Comparison of ENCODE assay signal across 8 cellular contexts in genomic region chr6:109482913-109483743, GRCh38. TPM values are rescaled to one million over a fixed set of nuclear protein-coding genes. Genes with fewer than 3 reads are reported as not detected.
DNase-seq lines count a peak whose midpoint lies in the region; ATAC-seq and TF ChIP-seq lines count a peak whose summit lies in the region.

Gene ZBTB24, minus strand, starts transcription at chr6:109483219. Its CDS starts 1,193 bp downstream, at chr6:109482026.

- peaks cover 29% of the 10 kb centered on the region for H3K36me3 Mint-ChIP-seq in activated T-cell treated with anti-CD3 and anti-CD28 coated beads, Interleukin-2, amount 50 U/mL, for 4 hours (ENCODE audit: insufficient read depth)

- peaks cover 45% of the 10 kb centered on the region for H3K4me1 Mint-ChIP-seq in activated T-cell treated with anti-CD3 and anti-CD28 coated beads, Interleukin-2, amount 50 U/mL, for 4 hours (ENCODE audit: low read depth)

- no peaks in the 10 kb centered on the region for H3K9me3 Mint-ChIP-seq in activated T-cell treated with anti-CD3 and anti-CD28 coated beads, Interleukin-2, amount 50 U/mL, for 4 hours

- H3K27me3 Mint-ChIP-seq in activated T-cell treated with anti-CD3 and anti-CD28 coated beads, Interleukin-2, amount 50 U/mL, for 4 hours (ENCODE audit: low read depth), result no peaks in the 10 kb centered on the region

- in situ Hi-C loops in KBM-7 (cut with MboI; ENCODE audit: low pct_unique_long_range_greater_than_20kb, low sequenced_read_pairs), result no loop called here

- H3K4me3 ChIP-seq in Peyer's patch, result peak within 1 kb of the TSS; percentile 80 to 99 (median 96)

- TF ChIP-seq POLR2A in Peyer's patch (IDR thresholded peaks at IDR 0.05), result peak; percentile 71 to 83

- H3K4me1 ChIP-seq in Peyer's patch, result peaks cover 0 to 36% (median 20%) of the 10 kb centered on the region in 4 donors

- H3K27ac ChIP-seq in Peyer's patch, result peak within 1 kb of the TSS; percentile 87 to 93 (median 90)

- DNase-seq in DMS79 treated with DMSO at 0.1 percent for 48 hours (lab: John Stamatoyannopoulos, UW) (peak; percentile 81), KBM-7 (peak; percentile 85), Peyer's patch (peak; percentile 91 to 96 (median 96)), myocyte (ENCODE audit: low read depth) (peak; percentile 91)
- DNase-seq in activated T-cell treated with anti-CD3 and anti-CD28 coated beads, Interleukin-2, amount 50 U/mL, for 4 hours, result peak; percentile 81
- peak; percentile 72 for DNase-seq in stimulated activated CD8-positive, alpha-beta memory T cell treated with anti-CD3 and anti-CD28 coated beads, Interleukin-7, amount 100 ng/mL, for 24 hours (ENCODE audit: low read depth)

- TF ChIP-seq CTCF in Peyer's patch (IDR thresholded peaks at IDR 0.05), result no peak

- H3K4me3 Mint-ChIP-seq in activated T-cell treated with anti-CD3 and anti-CD28 coated beads, Interleukin-2, amount 50 U/mL, for 4 hours, result peak within 1 kb of the TSS; percentile 95

- peak; percentile 87 for ATAC-seq in GM21723 (IDR thresholded peaks at IDR 0.05; ENCODE audit: unreplicated experiment)
- ATAC-seq in activated T-cell treated with anti-CD3 and anti-CD28 coated beads, Interleukin-2, amount 50 U/mL, for 4 hours, result peak; percentile 89 to 91
- ATAC-seq in esophagus mucosa, result peak; percentile 91

- H3K27me3 ChIP-seq in Peyer's patch, result no peaks in the 10 kb centered on the region

- H3K9me3 ChIP-seq in Peyer's patch, result no peaks in the 10 kb centered on the region

- H3K36me3 ChIP-seq in Peyer's patch, result peaks cover 0 to 11% (median 0%) of the 10 kb centered on the region in 3 donors

RNA-seq across cellular contexts. Expression of gene ZBTB24, which starts in this region (rescaled TPM):
- total RNA-seq in Peyer's patch (10 to 100 TPM in 2 of 4 donors, 1 to 10 TPM in 2; 6.7 to 11.6 (median 9.1) TPM), esophagus mucosa (4.9 TPM), myocyte (9.6 and 9.8 TPM in 2 replicates)
- 10 to 100 TPM; 13.9 to 15.5 (median 14.8) TPM for total RNA-seq in activated T-cell treated with anti-CD3 and anti-CD28 coated beads, Interleukin-2, amount 50 U/mL, for 4 hours
- polyA plus RNA-seq in myocyte (2012), result 2.8 TPM

Comparison
In these comparisons a context has a peak if more than half of its experiments do, and no peak if none do; other contexts are left out.
1. Peak in every context shown above with its lines: DNase-seq, ATAC-seq, H3K4me3 ChIP-seq and H3K27ac ChIP-seq.